In genomic region chrX:85865324-85865723, GRCh38 we compare ENCODE assay signal across 8 cellular contexts.
"Had no signal": no experiment of that assay in that cellular context is flagged by ENCODE, and none has a peak within 500 bp of the region (broad histone marks: within the 10 kb centered on the region; RNA-seq: fewer than 3 reads in every experiment).

No MANE protein-coding gene starts in this region.

- H3K4me3 ChIP-seq: GM12878 had no signal

- ATAC-seq: GM12878 had no signal

- DNase-seq: GDM1, GF-D8 had no signal

- FAIRE-seq: G401.6, GM12878, GM12891, GM12892, GM18507, GM19239 had no signal
